Comparison of ENCODE assay signal across 7 cellular contexts in genomic region chr4:144021336-144021990, GRCh38. TPM values are rescaled to one million over a fixed set of nuclear protein-coding genes. Genes with fewer than 3 reads are reported as not detected.
A peak's percentile ranks its signal among the peaks of the same experiment; 100 is the strongest.
DNase-seq lines count a peak whose midpoint lies in the region; ATAC-seq, FAIRE-seq and TF ChIP-seq lines count a peak whose summit lies in the region.
"Not testable (repeated sequence)": the region's sequence is repeated elsewhere in the genome, so short reads cannot be mapped to it uniquely, and the experiment has no call there.

No MANE protein-coding gene starts in this region.

- not testable (repeated sequence) for H3K27me3 Mint-ChIP-seq in activated CD8-positive, alpha-beta memory T cell treated with anti-CD3 and anti-CD28 coated beads, Interleukin-2, amount 10 ng/mL, durations not matched to agents 7 days and 5 days

- ATAC-seq in GM21423 (IDR thresholded peaks at IDR 0.05; ENCODE audit: unreplicated experiment) (peak; percentile 88), HG03354 (IDR thresholded peaks at IDR 0.05; ENCODE audit: poor library complexity, severe bottlenecking, unreplicated experiment) (peak; percentile 89)
- ATAC-seq in activated CD8-positive, alpha-beta memory T cell treated with anti-CD3 and anti-CD28 coated beads, Interleukin-2, amount 10 ng/mL, durations not matched to agents 7 days and 5 days, result peak; percentile 51

- FAIRE-seq in G401.6 (lab: Jason Lieb, UNC), result peak; percentile 8

- H3K4me3 ChIP-seq in fibroblast of pulmonary artery (replicated peaks; ENCODE audit: low read depth, low read length), result not testable (repeated sequence)

- H3K36me3 Mint-ChIP-seq in activated CD8-positive, alpha-beta memory T cell treated with anti-CD3 and anti-CD28 coated beads, Interleukin-2, amount 10 ng/mL, durations not matched to agents 7 days and 5 days, result not testable (repeated sequence)

- not testable (repeated sequence) for H3K4me1 Mint-ChIP-seq in activated CD8-positive, alpha-beta memory T cell treated with anti-CD3 and anti-CD28 coated beads, Interleukin-2, amount 10 ng/mL, durations not matched to agents 7 days and 5 days

- H3K9me3 Mint-ChIP-seq in activated CD8-positive, alpha-beta memory T cell treated with anti-CD3 and anti-CD28 coated beads, Interleukin-2, amount 10 ng/mL, durations not matched to agents 7 days and 5 days (ENCODE audit: low read depth), result not testable (repeated sequence)

- peak; percentile 69 for TF ChIP-seq CTCF in fibroblast of pulmonary artery (IDR thresholded peaks at IDR 0.05; ENCODE audit: low read length, missing control alignments)

- H3K27ac Mint-ChIP-seq in activated CD8-positive, alpha-beta memory T cell treated with anti-CD3 and anti-CD28 coated beads, Interleukin-2, amount 10 ng/mL, durations not matched to agents 7 days and 5 days, result not testable (repeated sequence)

- CTCF ChIA-PET in activated CD8-positive, alpha-beta memory T cell treated with anti-CD3 and anti-CD28 coated beads, Interleukin-2, amount 10 ng/mL, durations not matched to agents 7 days and 5 days (lab: Charles Lee), result not testable (repeated sequence)

- H3K4me3 Mint-ChIP-seq in activated CD8-positive, alpha-beta memory T cell treated with anti-CD3 and anti-CD28 coated beads, Interleukin-2, amount 10 ng/mL, durations not matched to agents 7 days and 5 days, result not testable (repeated sequence)

- DNase-seq in NCI-H345 (lab: John Stamatoyannopoulos, UW) (peak; percentile 20), fibroblast of pulmonary artery (ENCODE audit: low read depth) (peak; percentile 31), midbrain (lab: John Stamatoyannopoulos, UW) (peak; percentile 3)
- DNase-seq in activated CD8-positive, alpha-beta memory T cell treated with anti-CD3 and anti-CD28 coated beads, Interleukin-2, amount 10 ng/mL, durations not matched to agents 7 days and 5 days, result not testable (repeated sequence)

RNA-seq across cellular contexts. Expression of gene GYPB, which starts 2.3 kb away (rescaled TPM):
- total RNA-seq in activated CD8-positive, alpha-beta memory T cell treated with anti-CD3 and anti-CD28 coated beads, Interleukin-2, amount 10 ng/mL, durations not matched to agents 7 days and 5 days, result under 1 TPM in 1 of 2 experiments, not detected in 1; 0.70 TPM
